Comparison of ENCODE assay signal across 9 cellular contexts in the genomic region with DNA sequence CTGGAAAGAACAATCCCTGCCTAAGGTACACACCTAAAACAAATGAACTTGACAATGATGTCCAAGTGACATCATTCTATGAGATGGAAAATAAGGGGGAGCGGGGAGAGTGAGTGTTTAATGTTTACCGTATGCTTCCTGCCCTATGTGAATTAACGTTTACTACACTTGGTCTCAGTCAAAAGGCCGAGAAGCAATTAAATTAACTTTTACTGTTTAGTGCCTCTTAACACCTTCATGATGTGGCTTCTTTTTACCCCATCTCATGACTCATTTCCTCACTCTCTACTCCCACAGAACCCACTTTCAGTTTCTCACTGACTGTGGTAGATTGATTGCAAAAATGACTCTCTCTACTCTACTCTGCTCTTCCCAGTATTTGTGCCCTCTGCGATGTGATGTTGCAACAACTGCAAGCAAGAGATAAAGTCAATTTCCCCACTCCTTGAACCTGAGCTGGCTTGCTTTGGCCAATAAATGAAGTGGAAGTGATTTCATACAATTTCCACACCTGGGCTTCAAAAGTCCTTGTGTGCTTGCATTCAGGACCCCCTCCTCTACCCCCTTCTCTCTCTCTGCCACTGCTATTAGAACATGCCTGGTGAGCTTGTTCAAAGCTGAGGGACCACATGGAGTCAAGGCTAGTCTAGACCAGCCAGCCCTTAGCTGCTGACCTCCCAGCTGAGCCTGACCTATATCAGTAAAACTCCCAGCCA. TPM values are rescaled to one million over a fixed set of nuclear protein-coding genes. Genes with fewer than 3 reads are reported as not detected.
DNase-seq lines count a peak whose midpoint lies in the region; ATAC-seq, FAIRE-seq and TF ChIP-seq lines count a peak whose summit lies in the region.
"Had no signal": no experiment of that assay in that cellular context is flagged by ENCODE, and none has a peak within 500 bp of the region (broad histone marks: within the 10 kb centered on the region; RNA-seq: fewer than 3 reads in every experiment).

No MANE protein-coding gene starts in this region.

- no peak overlapping the region for H3K9ac ChIP-seq in adipocyte (ENCODE audit: low read length)

- WGBS in pancreas, 2 donors: 25 to 48% methylated on average over 5 of the region's 5 CpGs

- no peak for FAIRE-seq in pancreas (lab: Jason Lieb, UNC)
- FAIRE-seq: endometrium had no signal

- in situ Hi-C loops in ACHN (cut with HindIII; ENCODE audit: low pct_ligation_motif_present, low pct_unique_long_range_greater_than_20kb, low sequenced_read_pairs): no loop called here

- no peaks in the 10 kb centered on the region for H3K36me3 ChIP-seq in adipocyte (ENCODE audit: control insufficient read depth, insufficient read depth, low read length, severe bottlenecking)
- H3K36me3 ChIP-seq in pancreas: no peaks in the 10 kb centered on the region

- DNase-seq in ACHN: peak; percentile 33
- peak; percentile 39 for DNase-seq in NCI-H774 (lab: John Stamatoyannopoulos, UW)
- peak; percentile 66 for DNase-seq in adipocyte (ENCODE audit: low read depth)
- no peak for DNase-seq in pancreas
- no peak for DNase-seq in mucosa of gallbladder (ENCODE audit: low spot score)
- DNase-seq in NCI-H526 (lab: John Stamatoyannopoulos, UW): no peak

- H3K4me1 ChIP-seq in adipocyte (ENCODE audit: control insufficient read depth, insufficient read depth, low read length): peaks cover 12% of the 10 kb centered on the region
- H3K4me1 ChIP-seq in pancreas: no peaks in the 10 kb centered on the region

- no peak for TF ChIP-seq CTCF in pancreas (IDR thresholded peaks at IDR 0.05)

- peaks cover 3% of the 10 kb centered on the region for H3K9me3 ChIP-seq in adipocyte (ENCODE audit: control insufficient read depth, low read length)
- H3K9me3 ChIP-seq in pancreas: no peaks in the 10 kb centered on the region

- H3K4me3 ChIP-seq in adipocyte (ENCODE audit: low read length) (no peak overlapping the region), pancreas (no peak overlapping the region)

- H3K27me3 ChIP-seq in adipocyte (replicated peaks; ENCODE audit: control insufficient read depth, insufficient read depth, low read length) (peaks cover 12% of the 10 kb centered on the region), pancreas (peaks cover 0 to 5% (median 0%) of the 10 kb centered on the region in 4 donors)

- H3K27ac ChIP-seq in pancreas: no peak overlapping the region

- ATAC-seq in GM18508 (IDR thresholded peaks at IDR 0.05; ENCODE audit: insufficient read depth, unreplicated experiment) (peak; percentile 100), HG02884 (IDR thresholded peaks at IDR 0.05; ENCODE audit: unreplicated experiment) (peak; percentile 100), pancreas (peak in 3 of 4 donors; percentile 14 to 73 (median 71))

- intact Hi-C loops in pancreas (cut with DNase I): no loop called here

RNA-seq across cellular contexts. Expression of a gene that starts 11.6 kb away (rescaled TPM):
- total RNA-seq in pancreas: 10 to 100 TPM; 13.9 to 20.1 (median 17.0) TPM
- 10 to 100 TPM; 22.5 to 29.1 TPM for polyA plus RNA-seq in pancreas
- 29.3 TPM for total RNA-seq in mucosa of gallbladder

Comparison
In these comparisons a context has a peak if more than half of its experiments do, and no peak if none do; other contexts are left out.
1. DNase-seq: peak in ACHN (single experiment), NCI-H774 (single experiment) and adipocyte (single experiment); none in pancreas (0 of 6), mucosa of gallbladder (single experiment) and NCI-H526 (0 of 2).
2. Peak in every context shown above with its lines, with median percentiles within 50 percentile points of each other: ATAC-seq.